In the genomic region with DNA sequence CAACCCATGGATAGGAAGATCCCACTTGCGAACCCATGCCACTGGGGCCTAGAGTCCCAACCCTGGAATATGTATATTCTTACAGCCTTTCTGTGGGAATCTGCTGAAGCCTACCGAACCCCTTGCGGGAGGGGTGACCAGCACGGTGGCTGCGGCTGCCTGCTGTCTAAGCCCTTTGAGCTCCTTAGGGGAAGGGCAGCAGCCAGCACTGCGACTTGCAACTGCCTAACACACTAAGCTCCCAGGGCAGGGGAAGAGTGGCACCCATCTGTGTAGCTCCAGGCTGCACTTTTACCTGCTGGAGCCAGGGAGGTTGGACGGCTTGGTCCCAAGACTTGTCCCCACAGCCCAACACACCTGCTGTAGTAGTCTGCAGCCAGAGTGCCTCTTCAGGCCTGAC, we compare ENCODE assay signal across 18 cellular contexts.
A peak's percentile ranks its signal among the peaks of the same experiment; 100 is the strongest.
DNase-seq lines count a peak whose midpoint lies in the region; ATAC-seq, FAIRE-seq and TF ChIP-seq lines count a peak whose summit lies in the region.
"Had no signal": no experiment of that assay in that cellular context is flagged by ENCODE, and none has a peak within 500 bp of the region (broad histone marks: within the 10 kb centered on the region; RNA-seq: fewer than 3 reads in every experiment).

No MANE protein-coding gene starts in this region.

- DNase-seq in WERI-Rb-1 (peak; percentile 69), islet precursor cell (peak; percentile 42), H54 (ENCODE audit: insufficient read length, low spot score) (no peak), kidney glomerular epithelial cell (lab: John Stamatoyannopoulos, UW) (no peak)
- DNase-seq in stimulated activated CD4-positive, alpha-beta T cell treated with anti-CD3 and anti-CD28 coated beads, Interleukin-4, amount 100 ng/mL, for 1 hour: no peak
- DNase-seq: Calu3, COR-L47, DMS53, DMS79 treated with DMSO at 0.1 percent for 48 hours, GF-D8, GM23248, HFFc6 had no signal

- H3K4me3 Mint-ChIP-seq in stimulated activated memory B cell treated with anti-CD40 and anti-IgM and Interleukin-4, amounts not matched to agents 10 μg/mL and 1 μg/mL and 100 μg/mL, for 72 hours: no peak overlapping the region
- H3K4me3 Mint-ChIP-seq: CD4-positive, alpha-beta memory T cell; HFFc6 had no signal

- no peak overlapping the region for H3K27ac Mint-ChIP-seq in stimulated activated memory B cell treated with anti-CD40 and anti-IgM and Interleukin-4, amounts not matched to agents 10 μg/mL and 1 μg/mL and 100 μg/mL, for 72 hours
- H3K27ac Mint-ChIP-seq: CD4-positive, alpha-beta memory T cell; HFFc6 had no signal

- FAIRE-seq in H54 (lab: Jason Lieb, UNC): no peak
- FAIRE-seq: GM12891, GM18507, GM19239 had no signal

- no peak overlapping the region for H3K27ac ChIP-seq in WERI-Rb-1
- H3K27ac ChIP-seq: GM23248 had no signal

- TF ChIP-seq CTCF in WERI-Rb-1 (IDR thresholded peaks at IDR 0.05; ENCODE audit: low read depth, low read length): no peak

- no peak overlapping the region for H3K4me3 ChIP-seq in WERI-Rb-1 (ENCODE audit: low read depth, low read length)
- H3K4me3 ChIP-seq: GM23248, HAP-1 had no signal

- peaks cover 8% of the 10 kb centered on the region for H3K9me3 Mint-ChIP-seq in stimulated activated memory B cell treated with anti-CD40 and anti-IgM and Interleukin-4, amounts not matched to agents 10 μg/mL and 1 μg/mL and 100 μg/mL, for 72 hours

- no peaks in the 10 kb centered on the region for H3K27me3 ChIP-seq in WERI-Rb-1 (ENCODE audit: insufficient read depth, low read depth, severe bottlenecking)

- no peaks in the 10 kb centered on the region for H3K9me3 ChIP-seq in WERI-Rb-1 (ENCODE audit: severe bottlenecking)
- H3K9me3 ChIP-seq: HAP-1 had no signal

- H3K36me3 ChIP-seq in WERI-Rb-1: no peaks in the 10 kb centered on the region
- H3K36me3 ChIP-seq: HAP-1 had no signal

- no peaks in the 10 kb centered on the region for H3K27me3 Mint-ChIP-seq in stimulated activated memory B cell treated with anti-CD40 and anti-IgM and Interleukin-4, amounts not matched to agents 10 μg/mL and 1 μg/mL and 100 μg/mL, for 72 hours
- H3K27me3 Mint-ChIP-seq: CD4-positive, alpha-beta memory T cell had no signal

- ATAC-seq in stimulated activated memory B cell treated with anti-CD40 and anti-IgM and Interleukin-4, amounts not matched to agents 10 μg/mL and 1 μg/mL and 100 μg/mL, for 72 hours: peak; percentile 24

- no peaks in the 10 kb centered on the region for H3K4me1 Mint-ChIP-seq in stimulated activated memory B cell treated with anti-CD40 and anti-IgM and Interleukin-4, amounts not matched to agents 10 μg/mL and 1 μg/mL and 100 μg/mL, for 72 hours
- H3K4me1 Mint-ChIP-seq: CD4-positive, alpha-beta memory T cell had no signal

- TF ChIP-seq POLR2A in H54 (IDR thresholded peaks at IDR 0.05; ENCODE audit: low read depth, low read length): no peak

- H3K36me3 Mint-ChIP-seq in stimulated activated memory B cell treated with anti-CD40 and anti-IgM and Interleukin-4, amounts not matched to agents 10 μg/mL and 1 μg/mL and 100 μg/mL, for 72 hours: no peaks in the 10 kb centered on the region
- H3K36me3 Mint-ChIP-seq: CD4-positive, alpha-beta memory T cell had no signal

Comparison
In these comparisons a context has a peak if more than half of its experiments do, and no peak if none do; other contexts are left out.
1. DNase-seq: peak in WERI-Rb-1 (single experiment) and islet precursor cell (single experiment); none in stimulated activated CD4-positive, alpha-beta T cell treated with anti-CD3 and anti-CD28 coated beads, Interleukin-4, amount 100 ng/mL, for 1 hour (single experiment), H54 (single experiment) and kidney glomerular epithelial cell (single experiment).